In genomic region chr11:125890447-125891100, GRCh38 we compare ENCODE assay signal across 1 cellular context.
TF ChIP-seq lines count a peak whose summit lies in the region.

No MANE protein-coding gene starts in this region.

TF ChIP-seq in K562, 482 proteins besides CTCF, POLR2A, EP300 and RAD21 (continued from another document and continues in another):
- no peak for TF ChIP-seq RREB1 (CRISPR knock-in tag; IDR thresholded peaks at IDR 0.05)
- no peak for TF ChIP-seq SP2 (IDR thresholded peaks at IDR 0.05; ENCODE audit: extremely low read depth, low read depth, low read length, poor library complexity, severe bottlenecking)
- no peak for TF ChIP-seq KDM1A (IDR thresholded peaks at IDR 0.05)
- no peak for TF ChIP-seq HDAC1 (IDR thresholded peaks at IDR 0.05)
- TF ChIP-seq TRIM25 (IDR thresholded peaks at IDR 0.05; ENCODE audit: borderline replicate concordance): no peak
- TF ChIP-seq RERE (CRISPR knock-in tag; IDR thresholded peaks at IDR 0.05; ENCODE audit: borderline replicate concordance): no peak
- no peak for TF ChIP-seq NKRF (IDR thresholded peaks at IDR 0.05; ENCODE audit: borderline replicate concordance)
- no peak for TF ChIP-seq MTA3 (IDR thresholded peaks at IDR 0.05; ENCODE audit: borderline replicate concordance)
- no peak for TF ChIP-seq E4F1 (CRISPR knock-in tag; IDR thresholded peaks at IDR 0.05; ENCODE audit: borderline replicate concordance)
- TF ChIP-seq ZNF174 (CRISPR knock-in tag; IDR thresholded peaks at IDR 0.05): no peak
- no peak for TF ChIP-seq XRCC4 (IDR thresholded peaks at IDR 0.05; ENCODE audit: extremely low read depth, insufficient read depth, insufficient read length)
- no peak for TF ChIP-seq CBX3 (IDR thresholded peaks at IDR 0.05; ENCODE audit: borderline replicate concordance in 1 of 2, low read length in 2 of 2)
- no peak for TF ChIP-seq BACH1 (tag; IDR thresholded peaks at IDR 0.05)
- no peak for TF ChIP-seq TCF3 (CRISPR knock-in tag; IDR thresholded peaks at IDR 0.05)
- no peak for TF ChIP-seq LARP7 (IDR thresholded peaks at IDR 0.05)
- no peak for TF ChIP-seq FOXO4 (CRISPR knock-in tag; IDR thresholded peaks at IDR 0.05)
- no peak for TF ChIP-seq ZNF551 (CRISPR knock-in tag; IDR thresholded peaks at IDR 0.05)
- TF ChIP-seq C11orf30 (IDR thresholded peaks at IDR 0.05; ENCODE audit: low read depth): peak; percentile 89
- TF ChIP-seq ZNF253 (CRISPR knock-in tag; conservative IDR thresholded peaks at IDR 0.05): no peak
- no peak for TF ChIP-seq NONO (IDR thresholded peaks at IDR 0.05; ENCODE audit: low read depth in 2 of 2, low read length in 1 of 2)
- no peak for TF ChIP-seq MAX (CRISPR knock-in tag; IDR thresholded peaks at IDR 0.05)
- TF ChIP-seq HES1 (IDR thresholded peaks at IDR 0.05; ENCODE audit: low read depth): no peak
- no peak for TF ChIP-seq ZNF431 (CRISPR knock-in tag; IDR thresholded peaks at IDR 0.05)
- no peak for TF ChIP-seq SREBF2 (CRISPR knock-in tag; IDR thresholded peaks at IDR 0.05)
- TF ChIP-seq TEAD4 (IDR thresholded peaks at IDR 0.05; ENCODE audit: low read length): no peak
- no peak for TF ChIP-seq TEAD4 (CRISPR knock-in tag; IDR thresholded peaks at IDR 0.05; ENCODE audit: borderline replicate concordance)
- no peak for TF ChIP-seq DNMT1 (IDR thresholded peaks at IDR 0.05)
- no peak for TF ChIP-seq E2F1 (CRISPR knock-in tag; IDR thresholded peaks at IDR 0.05)
- TF ChIP-seq ZNF778 (CRISPR knock-in tag; IDR thresholded peaks at IDR 0.05): no peak
- peak; percentile 32; the same call in 1 of the 2 replicates for TF ChIP-seq CBFA2T3 (IDR thresholded peaks at IDR 0.05)
- peak in 1 of 2 experiments; percentile 61; a peak in 1 of 4 replicates for TF ChIP-seq FOXK2 (conservative IDR thresholded peaks at IDR 0.05 in 1 of 2, IDR thresholded peaks at IDR 0.05 in 1 of 2; ENCODE audit: low read depth in 2 of 2)
- no peak for TF ChIP-seq HIVEP1 (CRISPR knock-in tag; IDR thresholded peaks at IDR 0.05)
- no peak for TF ChIP-seq GABPB1 (CRISPR knock-in tag; IDR thresholded peaks at IDR 0.05)
- TF ChIP-seq POU5F1 (IDR thresholded peaks at IDR 0.05; ENCODE audit: borderline replicate concordance, low read depth, low read length, partially characterized antibody): no peak
- TF ChIP-seq ATF1 (CRISPR knock-in tag; IDR thresholded peaks at IDR 0.05): no peak
- no peak for TF ChIP-seq ATF1 (tag; IDR thresholded peaks at IDR 0.05)
- no peak for TF ChIP-seq CBX5 (IDR thresholded peaks at IDR 0.05; ENCODE audit: borderline replicate concordance, low read depth)
- no peak for TF ChIP-seq MXD1 (CRISPR knock-in tag; IDR thresholded peaks at IDR 0.05; ENCODE audit: borderline replicate concordance, poor library complexity, severe bottlenecking)
- TF ChIP-seq IFI16 (CRISPR knock-in tag; IDR thresholded peaks at IDR 0.05): no peak
- TF ChIP-seq ZBTB8A (IDR thresholded peaks at IDR 0.05; ENCODE audit: partially characterized antibody): no peak
- TF ChIP-seq NELFE (IDR thresholded peaks at IDR 0.05; ENCODE audit: insufficient read depth, insufficient read length): no peak
